5 cellular contexts compared by ENCODE assay signal in genomic region chr2:47626664-47627063, GRCh38. TPM values are rescaled to one million over a fixed set of nuclear protein-coding genes. Genes with fewer than 3 reads are reported as not detected.
"Had no signal": no experiment of that assay in that cellular context is flagged by ENCODE, and none has a peak within 500 bp of the region (broad histone marks: within the 10 kb centered on the region; RNA-seq: fewer than 3 reads in every experiment).

No MANE protein-coding gene starts in this region.

- H3K27ac Mint-ChIP-seq: GM23338, H9, IgD-negative memory B cell had no signal

- DNase-seq: H9, HCEC 1CT had no signal

- ATAC-seq: GM23338, HepG2 had no signal

- H3K9me3 Mint-ChIP-seq: GM23338, H9 had no signal

- H3K4me3 Mint-ChIP-seq: GM23338, H9, IgD-negative memory B cell had no signal

RNA-seq across cellular contexts. Expression of gene KCNK12, which starts 55.9 kb away (rescaled TPM):
- total RNA-seq: HepG2 had no signal
